8 cellular contexts compared by ENCODE assay signal in the genomic region with DNA sequence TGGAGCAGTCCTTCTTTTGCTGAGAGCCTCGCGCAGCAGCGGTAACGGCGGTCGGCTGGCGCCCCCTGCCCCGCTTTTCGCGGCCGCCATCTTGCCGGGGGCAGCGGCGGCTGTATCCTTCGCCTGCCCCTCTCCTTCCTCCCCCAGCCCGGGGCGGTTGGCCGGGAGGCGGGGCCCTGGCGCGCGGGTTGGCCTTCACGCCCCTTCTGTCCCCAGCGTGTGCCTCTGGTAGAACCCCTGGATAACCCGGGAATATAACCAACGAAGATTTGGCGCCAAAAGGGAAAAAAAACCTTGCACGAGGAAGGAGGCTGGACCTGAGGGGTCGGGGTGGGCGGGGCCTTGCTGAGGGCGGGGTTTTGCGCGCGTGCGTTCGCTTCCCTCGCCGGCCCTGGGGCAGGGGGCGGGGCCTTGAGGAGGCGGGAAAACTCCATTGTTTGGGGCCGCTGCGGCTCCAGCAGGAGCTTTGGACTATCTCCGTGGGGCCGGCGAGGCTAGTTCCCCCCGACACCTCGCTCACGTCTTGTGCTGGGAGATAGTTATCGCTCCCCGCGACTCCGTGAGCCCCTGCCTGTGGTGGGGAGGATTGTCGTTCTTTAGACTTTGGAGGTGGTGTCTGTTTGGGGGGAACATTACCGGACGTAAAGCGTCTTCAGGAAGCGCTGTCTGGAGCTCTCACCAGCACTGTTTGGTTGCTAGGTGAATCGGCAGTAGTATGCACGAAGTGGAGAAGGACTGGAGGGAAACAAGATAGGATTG. TPM values are rescaled to one million over a fixed set of nuclear protein-coding genes. Genes with fewer than 3 reads are reported as not detected.
DNase-seq lines count a peak whose midpoint lies in the region; ATAC-seq and TF ChIP-seq lines count a peak whose summit lies in the region.

No MANE protein-coding gene starts in this region.

- H3K27ac ChIP-seq in adrenal gland (peak overlapping the region; percentile 57 to 95 (median 90)), upper lobe of left lung (peak overlapping the region; percentile 93 to 95 (median 94))

- TF ChIP-seq CTCF in adrenal gland (IDR thresholded peaks at IDR 0.05) = peak in 1 of 6 experiments; percentile 0
- TF ChIP-seq CTCF in progenitor cell of endocrine pancreas (IDR thresholded peaks at IDR 0.05; ENCODE audit: unreplicated experiment) = peak; percentile 24
- TF ChIP-seq CTCF in upper lobe of left lung (IDR thresholded peaks at IDR 0.05) = peak in 1 of 6 experiments; percentile 8

- peak overlapping the region; percentile 98 to 99 for H3K27ac Mint-ChIP-seq in T-cell
- peak overlapping the region; percentile 99 for H3K27ac Mint-ChIP-seq in progenitor cell of endocrine pancreas

- DNase-seq in GF-D8 (lab: John Stamatoyannopoulos, UW) (peak; percentile 73), NCI-H146 treated with DMSO at 0.1 percent for 48 hours (lab: John Stamatoyannopoulos, UW; ENCODE audit: unreplicated experiment) (peak; percentile 65), T-cell (peak; percentile 72 to 88 (median 83)), adrenal gland (peak; percentile 85 to 92 (median 89)), left cardiac atrium (peak; percentile 90), progenitor cell of endocrine pancreas (ENCODE audit: low spot score, unreplicated experiment) (peak; percentile 86), upper lobe of left lung (peak; percentile 90 to 96)

- H3K36me3 ChIP-seq in adrenal gland (replicated peaks in 1 of 2) = no peaks in the 10 kb centered on the region
- no peaks in the 10 kb centered on the region for H3K36me3 ChIP-seq in upper lobe of left lung

- TF ChIP-seq EP300 in upper lobe of left lung (IDR thresholded peaks at IDR 0.05) = no peak

- ATAC-seq in HG02759 (IDR thresholded peaks at IDR 0.05; ENCODE audit: unreplicated experiment) (peak; percentile 38), T-cell (replicated peaks in 1 of 4) (peak; percentile 61 to 69 (median 64)), left cardiac atrium (peak; percentile 84 to 88), upper lobe of left lung (ENCODE audit: low FRiP score in 2 of 2) (peak; percentile 89 to 92)

- WGBS in adrenal gland, 4 donors = 0 to 2% (median 1%) methylated on average over 15 to 59 of the region's 59 CpGs
- 0 to 1% methylated on average over 25 to 33 of the region's 59 CpGs for WGBS in upper lobe of left lung, 2 donors

- H3K27me3 ChIP-seq in adrenal gland (no peaks in the 10 kb centered on the region), upper lobe of left lung (no peaks in the 10 kb centered on the region)

- CTCF ChIA-PET in T-cell (lab: Charles Lee) = interaction anchor here in 1 of 2 donors (0.6 to 2.2 kb wide), 6 partner anchors 17 to 102 kb away, joined by 3 to 8 read pairs (median 4); a partner anchor contains a TSS

- H3K4me3 Mint-ChIP-seq in T-cell = peak overlapping the region; percentile 98 to 100 (median 99)
- H3K4me3 Mint-ChIP-seq in progenitor cell of endocrine pancreas (ENCODE audit: low read depth) = peak overlapping the region; percentile 96

- H3K4me1 Mint-ChIP-seq in T-cell (peaks cover 38 to 46% (median 38%) of the 10 kb centered on the region in 3 donors), progenitor cell of endocrine pancreas (ENCODE audit: low read depth) (peaks cover 16% of the 10 kb centered on the region)

- H3K4me3 ChIP-seq in adrenal gland = peak overlapping the region; percentile 28 to 89 (median 84)
- peak overlapping the region; percentile 84 to 100 (median 87) for H3K4me3 ChIP-seq in upper lobe of left lung

- intact Hi-C loops in adrenal gland (cut with DNase I) = loop anchor here in 1 of 2 donors (10.0 kb wide), 1 partner anchor 100 kb away; a partner anchor contains a TSS
- intact Hi-C loops in left cardiac atrium (cut with DNase I) = no loop called here

- H3K36me3 Mint-ChIP-seq in T-cell (no peaks in the 10 kb centered on the region), progenitor cell of endocrine pancreas (ENCODE audit: insufficient read depth) (no peaks in the 10 kb centered on the region)

- H3K27me3 Mint-ChIP-seq in T-cell = no peaks in the 10 kb centered on the region
- H3K27me3 Mint-ChIP-seq in progenitor cell of endocrine pancreas = no peaks in the 10 kb centered on the region

- H3K9me3 ChIP-seq in adrenal gland (replicated peaks in 1 of 3) (no peaks in the 10 kb centered on the region), upper lobe of left lung (no peaks in the 10 kb centered on the region)

- no peaks in the 10 kb centered on the region for H3K9me3 Mint-ChIP-seq in T-cell
- H3K9me3 Mint-ChIP-seq in progenitor cell of endocrine pancreas (ENCODE audit: low read depth) = no peaks in the 10 kb centered on the region

- TF ChIP-seq POLR2A in adrenal gland (IDR thresholded peaks at IDR 0.05) = no peak
- TF ChIP-seq POLR2A in upper lobe of left lung (IDR thresholded peaks at IDR 0.05) = peak in 1 of 4 donors; percentile 19

- POLR2A ChIA-PET in T-cell (lab: Charles Lee) = interaction anchor here (0.5 to 1.7 kb wide), 8 partner anchors 63 to 846 kb away, joined by 3 to 7 read pairs (median 4); a partner anchor contains a TSS

- H3K4me1 ChIP-seq in adrenal gland (replicated peaks in 1 of 2) (peaks cover 13 to 24% of the 10 kb centered on the region in 2 donors), upper lobe of left lung (peaks cover 23 to 34% (median 31%) of the 10 kb centered on the region in 4 donors)

RNA-seq across cellular contexts. Expression of a gene that starts 0.7 kb away (rescaled TPM):
- total RNA-seq in T-cell (100 to 1,000 TPM in 2 of 5 donors, 10 to 100 TPM in 3; 64.6 to 145 (median 74.7) TPM), adrenal gland (10 to 100 TPM; 32.3 to 64.6 (median 48.0) TPM), left cardiac atrium (10 to 100 TPM; 38.2 to 56.4 TPM), progenitor cell of endocrine pancreas (250 and 258 TPM in 2 replicates), upper lobe of left lung (10 to 100 TPM; 43.5 to 94.3 (median 59.5) TPM)
- 100 to 1,000 TPM in 2 of 3 donors, 10 to 100 TPM in 1; 59.8 to 181 (median 136) TPM for polyA plus RNA-seq in adrenal gland

RNA-seq across cellular contexts. Expression of a gene that starts 33.9 kb away (rescaled TPM):
- 100 to 1,000 TPM in 1 of 5 donors, 10 to 100 TPM in 4; 48.2 to 105 (median 92.9) TPM for total RNA-seq in T-cell
- total RNA-seq in adrenal gland = 100 to 1,000 TPM in 7 of 8 donors, 10 to 100 TPM in 1; 85.6 to 157 (median 119) TPM
- 100 to 1,000 TPM in 2 of 3 donors, 10 to 100 TPM in 1; 87.9 to 199 (median 165) TPM for polyA plus RNA-seq in adrenal gland
- 100 to 1,000 TPM in 1 of 2 donors, 10 to 100 TPM in 1; 96.8 to 103 TPM for total RNA-seq in left cardiac atrium
- 213 and 214 TPM in 2 replicates for total RNA-seq in progenitor cell of endocrine pancreas
- 100 to 1,000 TPM in 4 of 6 donors, 10 to 100 TPM in 2; 92.1 to 210 (median 107) TPM for total RNA-seq in upper lobe of left lung

RNA-seq across cellular contexts. Expression of a gene that starts 39.3 kb away (rescaled TPM):
- 1 to 10 TPM; 5.9 to 8.6 (median 7.5) TPM for total RNA-seq in T-cell
- 1 to 10 TPM in 4 of 8 donors, under 1 TPM in 3, not detected in 1; 0.35 to 2.5 (median 1.5) TPM for total RNA-seq in adrenal gland
- polyA plus RNA-seq in adrenal gland = 1 to 10 TPM in 2 of 3 donors, under 1 TPM in 1; 0.24 to 4.2 (median 2.2) TPM
- 1 to 10 TPM in 1 of 2 donors, under 1 TPM in 1; 0.44 to 1.2 TPM for total RNA-seq in left cardiac atrium
- 5.8 and 6.1 TPM in 2 replicates for total RNA-seq in progenitor cell of endocrine pancreas
- 10 to 100 TPM in 5 of 6 donors, 1 to 10 TPM in 1; 4.9 to 50.3 (median 19.3) TPM for total RNA-seq in upper lobe of left lung

Comparison
In these comparisons a context has a peak if more than half of its experiments do, and no peak if none do; other contexts are left out.
1. Peak in every context shown above with its lines: DNase-seq, ATAC-seq, H3K4me3 ChIP-seq and H3K27ac ChIP-seq.
2. ATAC-seq: peak in every context shown above with its lines; median percentile 90 in upper lobe of left lung; 86 in left cardiac atrium; 64 in T-cell; 38 in HG02759.